ENCODE assay signal across 8 cellular contexts in genomic region chr17:43360376-43360738, GRCh38. TPM values are rescaled to one million over a fixed set of nuclear protein-coding genes. Genes with fewer than 3 reads are reported as not detected.
A peak's percentile ranks its signal among the peaks of the same experiment; 100 is the strongest.
DNase-seq lines count a peak whose midpoint lies in the region; ATAC-seq and TF ChIP-seq lines count a peak whose summit lies in the region.

No MANE protein-coding gene starts in this region.

- H3K27ac ChIP-seq in PC-3 (ENCODE audit: low read length), result peak overlapping the region; percentile 98
- H3K27ac ChIP-seq in osteoblast (ENCODE audit: low read depth, low read length), result peak overlapping the region; percentile 95
- peak overlapping the region; percentile 100 for H3K27ac ChIP-seq in upper lobe of right lung

- peaks cover 5% of the 10 kb centered on the region for H3F3A ChIP-seq in PC-3 (ENCODE audit: low read length, unreplicated experiment)

- ATAC-seq in HG03558 (IDR thresholded peaks at IDR 0.05; ENCODE audit: extremely low read depth, unreplicated experiment) (peak; percentile 17), PC-3 (peak; percentile 4; the same call in 1 of the 2 replicates), upper lobe of right lung (peak; percentile 10)

- H3K27me3 ChIP-seq in PC-3 (ENCODE audit: low read length), result no peaks in the 10 kb centered on the region
- no peaks in the 10 kb centered on the region for H3K27me3 ChIP-seq in osteoblast (ENCODE audit: insufficient read depth, low read length)
- no peaks in the 10 kb centered on the region for H3K27me3 ChIP-seq in upper lobe of right lung

- CTCF ChIA-PET in PC-3 (lab: Charles Lee), result no interaction called here

- H3K4me2 ChIP-seq in PC-3 (ENCODE audit: low read length) (peak overlapping the region; percentile 87), osteoblast (ENCODE audit: insufficient read depth, low read length) (peak overlapping the region; percentile 86)

- H3K9me3 ChIP-seq in PC-3 (ENCODE audit: low read length) (no peaks in the 10 kb centered on the region), osteoblast (ENCODE audit: low read depth, low read length) (no peaks in the 10 kb centered on the region), upper lobe of right lung (no peaks in the 10 kb centered on the region)

- no peaks in the 10 kb centered on the region for H3K9me2 ChIP-seq in PC-3 (replicated peaks; ENCODE audit: low read length)

- no TSS peak for BruUV-seq in PC-3 (replicated peaks; lab: Mats Ljungman, UMichigan)

- intact Hi-C loops in PC-3 (cut with micrococcal nuclease) (no loop called here), upper lobe of right lung (cut with DNase I) (no loop called here)

- H3K36me3 ChIP-seq in PC-3 (ENCODE audit: low read depth, low read length) (no peaks in the 10 kb centered on the region), osteoblast (ENCODE audit: insufficient read depth, low read length) (no peaks in the 10 kb centered on the region), upper lobe of right lung (no peaks in the 10 kb centered on the region)

- H3K9ac ChIP-seq in PC-3 (ENCODE audit: low read length), result peak overlapping the region; percentile 93

- H4K20me1 ChIP-seq in PC-3 (ENCODE audit: low read length), result no peaks in the 10 kb centered on the region
- H4K20me1 ChIP-seq in osteoblast (ENCODE audit: insufficient read depth, low read length), result peaks cover 4% of the 10 kb centered on the region

- peaks cover 22% of the 10 kb centered on the region for H3K79me2 ChIP-seq in PC-3 (ENCODE audit: low read length)
- peaks cover 10% of the 10 kb centered on the region for H3K79me2 ChIP-seq in osteoblast (ENCODE audit: insufficient read depth, low read length)

- no peak for TF ChIP-seq CTCF in PC-3 (conservative IDR thresholded peaks at IDR 0.05; ENCODE audit: low read depth, low read length)
- TF ChIP-seq CTCF in osteoblast (IDR thresholded peaks at IDR 0.05; ENCODE audit: extremely low read depth, low read depth, low read length), result no peak
- TF ChIP-seq CTCF in upper lobe of right lung (IDR thresholded peaks at IDR 0.05), result no peak

- peaks cover 44% of the 10 kb centered on the region for H3K4me1 ChIP-seq in PC-3 (ENCODE audit: insufficient read depth, low read length)
- peaks cover 30% of the 10 kb centered on the region for H3K4me1 ChIP-seq in osteoblast (ENCODE audit: insufficient read depth, low read length)
- peaks cover 16% of the 10 kb centered on the region for H3K4me1 ChIP-seq in upper lobe of right lung

- POLR2A ChIA-PET in PC-3 (lab: Charles Lee; ENCODE audit: unreplicated experiment), result interaction anchor here (0.5 to 2.7 kb wide), 10 partner anchors 8 to 481 kb away, joined by 3 to 19 read pairs (median 4); no protein-coding TSS in a partner anchor

- peak overlapping the region; percentile 75 for H3K4me3 ChIP-seq in PC-3 (ENCODE audit: low read length)
- H3K4me3 ChIP-seq in osteoblast (ENCODE audit: insufficient read depth, low read length), result peak overlapping the region; percentile 72
- H3K4me3 ChIP-seq in upper lobe of right lung, result peak overlapping the region; percentile 68

- H2AFZ ChIP-seq in PC-3 (ENCODE audit: low read length) (no peak overlapping the region), osteoblast (ENCODE audit: low read length) (peak overlapping the region; percentile 8)

- DNase-seq in NCI-H187 treated with DMSO at 0.1 percent for 48 hours (lab: John Stamatoyannopoulos, UW) (peak; percentile 8), NCI-H187 (lab: John Stamatoyannopoulos, UW) (no peak), PC-3 (peak; percentile 69), activated T-helper 1 cell treated with Interleukin-2 at 50 U/mL for 16 hours (ENCODE audit: low read depth) (peak; percentile 50), fibroblast of the conjunctiva (ENCODE audit: low read depth) (peak; percentile 81), osteoblast (ENCODE audit: insufficient read length, low spot score, missing footprints) (peak; percentile 73), upper lobe of right lung (no peak)

RNA-seq across cellular contexts. Expression of gene ARL4D, which starts 38.4 kb away (rescaled TPM):
- total RNA-seq in PC-3 (2014; rRNA removed) (14.3 and 19.8 TPM in 2 replicates), osteoblast (12.1 and 18.8 TPM in 2 replicates), upper lobe of right lung (18.5 TPM)

Comparison
In these comparisons a context has a peak if more than half of its experiments do, and no peak if none do; other contexts are left out.
1. DNase-seq: peak in NCI-H187 treated with DMSO at 0.1 percent for 48 hours (single experiment), PC-3 (single experiment), activated T-helper 1 cell treated with Interleukin-2 at 50 U/mL for 16 hours (single experiment), fibroblast of the conjunctiva (single experiment) and osteoblast (single experiment); none in NCI-H187 (0 of 2) and upper lobe of right lung (single experiment).
2. Peak in every context shown above with its lines, with median percentiles within 50 percentile points of each other: ATAC-seq, H3K27ac ChIP-seq and H3K4me3 ChIP-seq.